Comparison of ENCODE assay signal across 10 cellular contexts in genomic region chr3:58388550-58389061, GRCh38. TPM values are rescaled to one million over a fixed set of nuclear protein-coding genes. Genes with fewer than 3 reads are reported as not detected.
A peak's percentile ranks its signal among the peaks of the same experiment; 100 is the strongest.
DNase-seq lines count a peak whose midpoint lies in the region; ATAC-seq and TF ChIP-seq lines count a peak whose summit lies in the region.
"Had no signal": no experiment of that assay in that cellular context is flagged by ENCODE, and none has a peak within 500 bp of the region (broad histone marks: within the 10 kb centered on the region; RNA-seq: fewer than 3 reads in every experiment).

No MANE protein-coding gene starts in this region.

- peaks cover 18 to 24% of the 10 kb centered on the region in 2 donors for H3K4me1 Mint-ChIP-seq in natural killer cell treated with Interleukin-12 subunit alpha and Interleukin-12 subunit beta and Interleukin-15 and Interleukin-18, amount 100 ng/mL, for 72 hours (ENCODE audit: low read depth in 2 of 2)
- H3K4me1 Mint-ChIP-seq in natural killer cell: peaks cover 16 to 20% of the 10 kb centered on the region in 2 donors

- H2BK15ac ChIP-seq in mesendoderm (replicated peaks; ENCODE audit: low read depth): no peak overlapping the region

- no peak overlapping the region for H2BK5ac ChIP-seq in mesendoderm (ENCODE audit: low read length)

- H3K18ac ChIP-seq in mesendoderm (ENCODE audit: low read length): no peak overlapping the region

- H4K8ac ChIP-seq in mesendoderm (ENCODE audit: low read depth, low read length): no peak overlapping the region

- H4K5ac ChIP-seq in mesendoderm (ENCODE audit: low read length): no peak overlapping the region

- TF ChIP-seq CTCF in natural killer cell (IDR thresholded peaks at IDR 0.05): no peak
- peak in 2 of 56 donors; percentile 12 to 18 for TF ChIP-seq CTCF in dorsolateral prefrontal cortex (IDR thresholded peaks at IDR 0.05 in 54 of 56, conservative IDR thresholded peaks at IDR 0.05 in 2 of 56; ENCODE audit: low read depth in 1 of 56, partially characterized antibody in 56 of 56)
- TF ChIP-seq CTCF in vagina (IDR thresholded peaks at IDR 0.05): no peak
- TF ChIP-seq CTCF in omental fat pad (IDR thresholded peaks at IDR 0.05): no peak

- H3K36me3 ChIP-seq in mesendoderm (ENCODE audit: control insufficient read depth, insufficient read depth, low read length) (no peaks in the 10 kb centered on the region), vagina (no peaks in the 10 kb centered on the region)

- H3K36me3 Mint-ChIP-seq in natural killer cell treated with Interleukin-12 subunit alpha and Interleukin-12 subunit beta and Interleukin-15 and Interleukin-18, amount 100 ng/mL, for 72 hours: peaks cover 8% of the 10 kb centered on the region
- peaks cover 7% of the 10 kb centered on the region for H3K36me3 Mint-ChIP-seq in natural killer cell

- intact Hi-C loops in natural killer cell (cut with micrococcal nuclease): no loop called here
- intact Hi-C loops in dorsolateral prefrontal cortex (cut with DNase I): loop anchor here in 1 of 2 donors (2.0 kb wide), 1 partner anchor 56 kb away; the partner anchor contains the start of gene PXK
- intact Hi-C loops in vagina (cut with DNase I): no loop called here

- H2AK5ac ChIP-seq in mesendoderm (ENCODE audit: low read length): no peak overlapping the region

- no peak for DNase-seq in natural killer cell treated with Interleukin-12 subunit alpha and Interleukin-12 subunit beta and Interleukin-15 and Interleukin-18, amount 100 ng/mL, for 72 hours (ENCODE audit: low spot score)
- DNase-seq in natural killer cell (no peak), dorsolateral prefrontal cortex (no peak), mesendoderm (peak; percentile 51), vagina (ENCODE audit: extremely low spot score in 2 of 2) (no peak), HuH-7 (ENCODE audit: low spot score) (no peak), omental fat pad (ENCODE audit: low spot score) (no peak), retina (no peak)
- DNase-seq: stimulated activated CD4-positive, alpha-beta T cell treated with anti-CD3 and anti-CD28 coated beads, Interleukin-12 subunit alpha, Interleukin-12 subunit beta, amount 100 ng/mL, for 4 hours; T-helper 9 cell had no signal

- H3K79me2 ChIP-seq in mesendoderm (ENCODE audit: control insufficient read depth, insufficient read depth, low read length): no peaks in the 10 kb centered on the region

- no peak overlapping the region for H3K56ac ChIP-seq in mesendoderm (ENCODE audit: low read length)

- H3K9me3 Mint-ChIP-seq in natural killer cell treated with Interleukin-12 subunit alpha and Interleukin-12 subunit beta and Interleukin-15 and Interleukin-18, amount 100 ng/mL, for 72 hours: no peaks in the 10 kb centered on the region
- H3K9me3 Mint-ChIP-seq in natural killer cell: no peaks in the 10 kb centered on the region

- H3K23ac ChIP-seq in mesendoderm (ENCODE audit: low read length): no peak overlapping the region

- H3K4ac ChIP-seq in mesendoderm (ENCODE audit: low read depth, low read length): no peak overlapping the region

- no peak overlapping the region for H2BK120ac ChIP-seq in mesendoderm (ENCODE audit: low read depth, low read length)

- no peaks in the 10 kb centered on the region for H3K9me3 ChIP-seq in vagina

- H3K27ac ChIP-seq in dorsolateral prefrontal cortex (peak overlapping the region; percentile 68 to 100 (median 97)), mesendoderm (ENCODE audit: low read depth, low read length) (no peak overlapping the region), vagina (peak overlapping the region; percentile 32)

- no peak overlapping the region for H3K4me2 ChIP-seq in mesendoderm (ENCODE audit: low read length)

- H3K27me3 ChIP-seq in dorsolateral prefrontal cortex (no peaks in the 10 kb centered on the region), mesendoderm (ENCODE audit: insufficient read depth, low read length, poor library complexity) (no peaks in the 10 kb centered on the region), vagina (no peaks in the 10 kb centered on the region)

- H3K4me3 ChIP-seq in dorsolateral prefrontal cortex (peak overlapping the region in 28 of 59 donors; percentile 1 to 43 (median 24)), mesendoderm (ENCODE audit: low read length) (no peak overlapping the region), vagina (no peak overlapping the region)

- no peak overlapping the region for H3K9ac ChIP-seq in mesendoderm (ENCODE audit: low read length)

- no peak for TF ChIP-seq POLR2A in vagina (IDR thresholded peaks at IDR 0.05)

- no peaks in the 10 kb centered on the region for H3K27me3 Mint-ChIP-seq in natural killer cell treated with Interleukin-12 subunit alpha and Interleukin-12 subunit beta and Interleukin-15 and Interleukin-18, amount 100 ng/mL, for 72 hours
- no peaks in the 10 kb centered on the region for H3K27me3 Mint-ChIP-seq in natural killer cell (ENCODE audit: low read depth in 2 of 2)

- no peaks in the 10 kb centered on the region for H3K79me1 ChIP-seq in mesendoderm (ENCODE audit: low read length)

- peak overlapping the region; percentile 60 to 82 for H3K27ac Mint-ChIP-seq in natural killer cell treated with Interleukin-12 subunit alpha and Interleukin-12 subunit beta and Interleukin-15 and Interleukin-18, amount 100 ng/mL, for 72 hours
- no peak overlapping the region for H3K27ac Mint-ChIP-seq in natural killer cell

- no peaks in the 10 kb centered on the region for H3K4me1 ChIP-seq in mesendoderm (ENCODE audit: control insufficient read depth, low read depth, low read length)
- H3K4me1 ChIP-seq in vagina: peaks cover 61% of the 10 kb centered on the region

- ATAC-seq in natural killer cell treated with Interleukin-12 subunit alpha and Interleukin-12 subunit beta and Interleukin-15 and Interleukin-18, amount 100 ng/mL, for 72 hours: peak in 1 of 2 donors; percentile 75
- ATAC-seq in natural killer cell (no peak), omental fat pad (ENCODE audit: low FRiP score) (no peak)

- no peak overlapping the region for H3K4me3 Mint-ChIP-seq in natural killer cell treated with Interleukin-12 subunit alpha and Interleukin-12 subunit beta and Interleukin-15 and Interleukin-18, amount 100 ng/mL, for 72 hours
- no peak overlapping the region for H3K4me3 Mint-ChIP-seq in natural killer cell

RNA-seq across cellular contexts. Expression of gene PDHB, which starts 45.0 kb away (rescaled TPM):
- 10 to 100 TPM; 30.6 to 41.7 TPM for total RNA-seq in natural killer cell treated with Interleukin-12 subunit alpha and Interleukin-12 subunit beta and Interleukin-15 and Interleukin-18, amount 100 ng/mL, for 72 hours
- total RNA-seq in natural killer cell (10 to 100 TPM; 33.7 to 52.4 (median 39.9) TPM), dorsolateral prefrontal cortex (10 to 100 TPM; 33.2 to 82.3 (median 62.6) TPM), vagina (76.1 TPM), omental fat pad (10 to 100 TPM; 59.6 to 87.6 (median 74.0) TPM)
- 316 TPM for polyA plus RNA-seq in mesendoderm (2013, experiment 1 of 2)
- polyA plus RNA-seq in mesendoderm (2013, experiment 2 of 2): 310 TPM

RNA-seq across cellular contexts. Expression of gene PXK, which starts 55.9 kb away (rescaled TPM):
- total RNA-seq in natural killer cell treated with Interleukin-12 subunit alpha and Interleukin-12 subunit beta and Interleukin-15 and Interleukin-18, amount 100 ng/mL, for 72 hours: 10 to 100 TPM; 63.8 to 67.8 TPM
- 10 to 100 TPM; 42.1 to 53.8 (median 48.9) TPM for total RNA-seq in natural killer cell
- total RNA-seq in dorsolateral prefrontal cortex: 100 to 1,000 TPM in 86 of 120 experiments, 10 to 100 TPM in 34; 55.2 to 497 (median 130) TPM
- 5.3 TPM for polyA plus RNA-seq in mesendoderm (2013, experiment 1 of 2)
- polyA plus RNA-seq in mesendoderm (2013, experiment 2 of 2): 5.1 TPM
- 59.9 TPM for total RNA-seq in vagina
- total RNA-seq in omental fat pad: 10 to 100 TPM; 25.3 to 51.2 (median 39.3) TPM

Comparison
In these comparisons a context has a peak if more than half of its experiments do, and no peak if none do; other contexts are left out.
1. H3K27ac Mint-ChIP-seq: peak in natural killer cell treated with Interleukin-12 subunit alpha and Interleukin-12 subunit beta and Interleukin-15 and Interleukin-18, amount 100 ng/mL, for 72 hours (2 of 2); none in natural killer cell (0 of 2).